In the genomic region with DNA sequence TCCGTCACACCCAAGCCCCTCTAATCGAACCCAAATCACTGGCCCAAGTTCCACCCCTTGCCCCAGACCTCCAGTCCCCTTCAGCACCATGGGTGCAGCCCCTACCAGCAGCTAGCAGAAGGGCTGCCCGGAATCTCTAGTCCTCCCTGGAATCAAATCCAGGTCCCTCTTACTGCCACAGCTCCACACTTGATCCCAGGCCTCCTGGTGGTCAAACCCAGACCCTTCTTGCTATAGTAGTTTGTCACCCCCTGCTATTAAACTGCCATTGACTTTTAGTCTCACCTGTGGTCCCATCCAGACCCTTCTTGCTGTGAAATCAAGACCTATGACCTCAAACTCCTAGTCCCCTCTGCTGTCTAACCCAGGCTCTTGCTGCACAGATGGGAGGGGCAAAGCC, we compare ENCODE assay signal across 14 cellular contexts. TPM values are rescaled to one million over a fixed set of nuclear protein-coding genes. Genes with fewer than 3 reads are reported as not detected.
A peak's percentile ranks its signal among the peaks of the same experiment; 100 is the strongest.
DNase-seq lines count a peak whose midpoint lies in the region; ATAC-seq and TF ChIP-seq lines count a peak whose summit lies in the region.
"Had no signal": no experiment of that assay in that cellular context is flagged by ENCODE, and none has a peak within 500 bp of the region (broad histone marks: within the 10 kb centered on the region; RNA-seq: fewer than 3 reads in every experiment).

No MANE protein-coding gene starts in this region.

- no peak for TF ChIP-seq RAD21 in HCT116 (IDR thresholded peaks at IDR 0.05; ENCODE audit: low read depth)

- intact Hi-C loops in HCT116 (cut with micrococcal nuclease) = no loop called here

- H3K27me3 ChIP-seq in HCT116 (ENCODE audit: insufficient read depth, low read length) = no peaks in the 10 kb centered on the region
- H3K27me3 ChIP-seq: BLaER1, sigmoid colon, testis had no signal

- H3K4me2 ChIP-seq in HCT116 (ENCODE audit: low read length) = no peak overlapping the region
- H3K4me2 ChIP-seq: BLaER1 had no signal

- POLR2A ChIA-PET in HCT116 (lab: Charles Lee) = no interaction called here

- TF ChIP-seq CTCF in HCT116 (IDR thresholded peaks at IDR 0.05 in 2 of 3, conservative IDR thresholded peaks at IDR 0.05 in 1 of 3; ENCODE audit: borderline replicate concordance in 1 of 3, insufficient read depth in 1 of 3, low read depth in 2 of 3, low read length in 2 of 3) (peak in 2 of 3 experiments; percentile 15 to 31; a peak in 3 of 6 replicates), cardiac fibroblast (IDR thresholded peaks at IDR 0.05; ENCODE audit: low read depth, low read length) (peak; percentile 6), mesothelial cell of epicardium (IDR thresholded peaks at IDR 0.05; ENCODE audit: unreplicated experiment) (no peak)

- no peaks in the 10 kb centered on the region for H4K20me1 ChIP-seq in HCT116 (ENCODE audit: insufficient read depth)
- H4K20me1 ChIP-seq: BLaER1 had no signal

- H3K27me3 Mint-ChIP-seq in mesothelial cell of epicardium (ENCODE audit: low read depth) = no peaks in the 10 kb centered on the region

- RAD21 ChIA-PET in HCT116 (lab: Charles Lee; ENCODE audit: low non-redundant PET in 1 of 2, low total read pairs in 2 of 2, uncharacterized antibody in 2 of 2, unreplicated experiment in 2 of 2) = no interaction called here

- no peaks in the 10 kb centered on the region for H3K9me2 ChIP-seq in HCT116 (ENCODE audit: insufficient read depth)

- BruUV-seq in HCT116 (replicated peaks; lab: Mats Ljungman, UMichigan) = no TSS peak

- H3K27ac ChIP-seq in HCT116 (ENCODE audit: low read depth, low read length) = no peak overlapping the region
- H3K27ac ChIP-seq: BLaER1, sigmoid colon, testis had no signal

- no peaks in the 10 kb centered on the region for H3K9me3 ChIP-seq in HCT116 (ENCODE audit: control insufficient read depth in 1 of 2, insufficient read depth in 1 of 2, low read depth in 1 of 2, low read length in 2 of 2)
- H3K9me3 ChIP-seq: BLaER1, sigmoid colon, testis had no signal

- peak overlapping the region; percentile 21 for H3K27ac Mint-ChIP-seq in mesothelial cell of epicardium

- no peak for TF ChIP-seq POLR2A in HCT116 (IDR thresholded peaks at IDR 0.05; ENCODE audit: borderline replicate concordance, extremely low read depth, insufficient read depth, insufficient read length)

- no peak overlapping the region for H3K9ac ChIP-seq in HCT116 (ENCODE audit: low read length)
- H3K9ac ChIP-seq: BLaER1 had no signal

- no peaks in the 10 kb centered on the region for H3K4me1 ChIP-seq in HCT116 (ENCODE audit: control insufficient read depth in 1 of 2, insufficient read depth in 2 of 2, low read length in 2 of 2)
- H3K4me1 ChIP-seq: BLaER1, sigmoid colon had no signal

- H2AFZ ChIP-seq in HCT116 (ENCODE audit: low read depth, low read length, poor library complexity, severe bottlenecking) = no peak overlapping the region

- no peaks in the 10 kb centered on the region for H3K36me3 ChIP-seq in HCT116 (ENCODE audit: control insufficient read depth in 1 of 2, insufficient read depth in 2 of 2, low read length in 2 of 2)

- CTCF ChIA-PET in HCT116 (lab: Charles Lee) = no interaction called here

- no peaks in the 10 kb centered on the region for H3K79me2 ChIP-seq in HCT116 (ENCODE audit: insufficient read depth, low read length)

- H3K4me1 Mint-ChIP-seq in mesothelial cell of epicardium = no peaks in the 10 kb centered on the region

- H3K9me3 Mint-ChIP-seq in mesothelial cell of epicardium = no peaks in the 10 kb centered on the region

- no peak overlapping the region for H3K4me3 ChIP-seq in HCT116 (replicated peaks in 1 of 2; ENCODE audit: low read depth in 1 of 2, low read length in 2 of 2)
- H3K4me3 ChIP-seq in cardiac fibroblast (replicated peaks in 1 of 2; ENCODE audit: low read depth in 2 of 2, low read length in 2 of 2) = no peak overlapping the region
- H3K4me3 ChIP-seq: BLaER1, sigmoid colon, testis had no signal

- DNase-seq in HCT116 (ENCODE audit: low read depth, low spot score) (no peak), cardiac fibroblast (ENCODE audit: low read depth in 2 of 2) (no peak), mesothelial cell of epicardium (ENCODE audit: low spot score in 2 of 2, unreplicated experiment in 2 of 2) (no peak), T-helper 1 cell (no peak), dedifferentiated amniotic fluid mesenchymal stem cell (ENCODE audit: extremely low spot score) (no peak)
- DNase-seq in activated naive CD4-positive, alpha-beta T cell treated with anti-CD3 and anti-CD28 coated beads, Interleukin-2, amount 50 U/mL, for 16 hours = no peak
- DNase-seq: cortex of kidney; NCI-H526 treated with DMSO at 0.1 percent for 48 hours; occipital lobe; sigmoid colon; stimulated activated CD4-positive, alpha-beta T cell treated with anti-CD3 and anti-CD28 coated beads, Interleukin-2, amount 100 ng/mL, for 48 hours; testis had no signal

- H3K4me3 Mint-ChIP-seq in mesothelial cell of epicardium = no peak overlapping the region

- peak; percentile 42; the same call in 1 of the 2 replicates for ATAC-seq in HCT116
- ATAC-seq: esophagus mucosa had no signal

- peaks cover 13% of the 10 kb centered on the region for H3K36me3 Mint-ChIP-seq in mesothelial cell of epicardium

TF ChIP-seq in HCT116, 20 proteins besides CTCF, POLR2A, EP300 and RAD21:
- TF ChIP-seq EZH2 (IDR thresholded peaks at IDR 0.05) (no peak), ZNF274 (IDR thresholded peaks at IDR 0.05; ENCODE audit: low read depth, low read length) (no peak), ZFX (IDR thresholded peaks at IDR 0.05) (no peak), SRF (IDR thresholded peaks at IDR 0.05; ENCODE audit: low read depth) (no peak), SIN3A (IDR thresholded peaks at IDR 0.05; ENCODE audit: low read depth) (no peak)
TF ChIP-seq in HCT116: peak in this region for 0.

RNA-seq across cellular contexts. Expression of a gene that starts 8.7 kb away (rescaled TPM):
- total RNA-seq in HCT116 (2021; ENCODE audit: unreplicated experiment) (0.74 TPM), mesothelial cell of epicardium (0.20 to 0.32 TPM (median 0.31 TPM) in 3 replicates)
- polyA plus RNA-seq in HCT116 (2012) = 0.61 and 0.77 TPM in 2 replicates
- total RNA-seq: esophagus mucosa had no signal

RNA-seq across cellular contexts. Expression of a gene that starts 31.9 kb away (rescaled TPM):
- 4.8 TPM for total RNA-seq in HCT116 (2021; ENCODE audit: unreplicated experiment)
- 4.8 and 5.1 TPM in 2 replicates for polyA plus RNA-seq in HCT116 (2012)
- total RNA-seq in mesothelial cell of epicardium = 4.7 to 5.2 TPM (median 5.2 TPM) in 3 replicates

RNA-seq across cellular contexts. Expression of a gene that starts 32.8 kb away (rescaled TPM):
- 123 TPM for total RNA-seq in HCT116 (2021; ENCODE audit: unreplicated experiment)
- 233 and 251 TPM in 2 replicates for polyA plus RNA-seq in HCT116 (2012)
- 369 to 379 TPM (median 376 TPM) in 3 replicates for total RNA-seq in mesothelial cell of epicardium

RNA-seq across cellular contexts. Expression of a gene that starts 33.1 kb away (rescaled TPM):
- total RNA-seq in HCT116 (2021; ENCODE audit: unreplicated experiment) (18.0 TPM), mesothelial cell of epicardium (15.3 to 17.8 TPM (median 16.3 TPM) in 3 replicates)
- polyA plus RNA-seq in HCT116 (2012) = 10.0 and 12.5 TPM in 2 replicates

RNA-seq across cellular contexts. Expression of a gene that starts 44.5 kb away (rescaled TPM):
- total RNA-seq in HCT116 (2021; ENCODE audit: unreplicated experiment) (30.3 TPM), mesothelial cell of epicardium (10.7 to 11.0 TPM (median 10.8 TPM) in 3 replicates)
- polyA plus RNA-seq in HCT116 (2012) = 44.7 and 48.8 TPM in 2 replicates
